Comparison of ENCODE assay signal across 8 cellular contexts in the genomic region with DNA sequence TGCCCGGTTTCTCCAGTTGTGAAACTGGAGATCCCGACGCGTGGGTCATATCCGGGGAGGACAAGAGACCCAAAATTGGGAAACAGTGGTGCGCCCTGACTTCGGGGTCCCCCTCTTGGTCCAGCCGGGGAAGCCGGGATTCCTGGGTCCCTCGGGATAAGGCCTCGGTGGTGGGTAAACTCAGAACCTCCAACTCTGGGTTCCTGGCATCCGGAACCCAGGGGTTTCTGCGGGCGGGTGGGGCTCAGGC. TPM values are rescaled to one million over a fixed set of nuclear protein-coding genes. Genes with fewer than 3 reads are reported as not detected.
DNase-seq lines count a peak whose midpoint lies in the region; ATAC-seq and TF ChIP-seq lines count a peak whose summit lies in the region.

No MANE protein-coding gene starts in this region.

- H3K27ac ChIP-seq in cardiac muscle cell: peak overlapping the region; percentile 86
- H3K27ac ChIP-seq in breast epithelium: peak overlapping the region; percentile 100
- no peak overlapping the region for H3K27ac ChIP-seq in mesodermal cell (ENCODE audit: low read depth, low read length, severe bottlenecking)
- H3K27ac ChIP-seq in urinary bladder (ENCODE audit: low read depth): peak overlapping the region; percentile 100

- no peaks in the 10 kb centered on the region for H3K9me3 ChIP-seq in cardiac muscle cell (ENCODE audit: low read depth)
- H3K9me3 ChIP-seq in breast epithelium: no peaks in the 10 kb centered on the region
- H3K9me3 ChIP-seq in mesodermal cell (ENCODE audit: control insufficient read depth, low read length): no peaks in the 10 kb centered on the region

- 12 to 15% methylated on average over 14 of the region's 14 CpGs for WGBS in mesodermal cell (ENCODE audit: insufficient coverage in 2 of 2), 2 experiments
- under 1% methylated on average over 14 of the region's 14 CpGs for WGBS in urinary bladder

- intact Hi-C loops in left cardiac atrium (cut with DNase I) (no loop called here), breast epithelium (cut with DNase I; ENCODE audit: low total_unique reads) (no loop called here)

- H3K4me3 ChIP-seq in cardiac muscle cell (peak overlapping the region; percentile 89), breast epithelium (peak overlapping the region; percentile 81 to 98 (median 96)), mesodermal cell (ENCODE audit: extremely low read depth, insufficient read depth, low read length, poor library complexity, severe bottlenecking) (peak overlapping the region; percentile 89), urinary bladder (ENCODE audit: low read depth, low read length) (peak overlapping the region; percentile 60)

- TF ChIP-seq CTCF in cardiac muscle cell (IDR thresholded peaks at IDR 0.05; ENCODE audit: low read depth, low read length) (no peak), breast epithelium (IDR thresholded peaks at IDR 0.05) (no peak)

- no peak for TF ChIP-seq POLR2A in breast epithelium (IDR thresholded peaks at IDR 0.05)

- H3K27me3 ChIP-seq in cardiac muscle cell: no peaks in the 10 kb centered on the region
- H3K27me3 ChIP-seq in breast epithelium: no peaks in the 10 kb centered on the region

- H3K4me1 ChIP-seq in cardiac muscle cell (ENCODE audit: low read depth) (peaks cover 22% of the 10 kb centered on the region), breast epithelium (peaks cover 0 to 13% of the 10 kb centered on the region in 2 donors), mesodermal cell (ENCODE audit: control insufficient read depth, insufficient read depth, low read length, poor library complexity, severe bottlenecking) (peaks cover 54% of the 10 kb centered on the region), urinary bladder (ENCODE audit: insufficient read depth) (no peaks in the 10 kb centered on the region)

- H3K36me3 ChIP-seq in cardiac muscle cell (no peaks in the 10 kb centered on the region), breast epithelium (peaks cover 6% of the 10 kb centered on the region), mesodermal cell (ENCODE audit: control insufficient read depth, insufficient read depth, low read length) (peaks cover 13% of the 10 kb centered on the region), urinary bladder (ENCODE audit: insufficient read depth) (peaks cover 11% of the 10 kb centered on the region)

- no peak for ATAC-seq in left cardiac atrium
- ATAC-seq in HG02840 (IDR thresholded peaks at IDR 0.05; ENCODE audit: low FRiP score, unreplicated experiment): no peak

- DNase-seq in cardiac muscle cell (ENCODE audit: low read depth in 1 of 2, low spot score in 1 of 2): no peak
- no peak for DNase-seq in left cardiac atrium
- no peak for DNase-seq in breast epithelium (ENCODE audit: low spot score in 2 of 2)
- DNase-seq in COLO829 (ENCODE audit: low spot score): no peak
- no peak for DNase-seq in NCI-H1105 (lab: John Stamatoyannopoulos, UW)

RNA-seq across cellular contexts. Expression of gene ZFP36, which starts 0.7 kb away (rescaled TPM):
- 13.6 and 14.6 TPM in 2 replicates for total RNA-seq in cardiac muscle cell
- 51.2 and 53.4 TPM in 2 replicates for polyA plus RNA-seq in cardiac muscle cell
- total RNA-seq in left cardiac atrium: 100 to 1,000 TPM in 1 of 2 donors, 10 to 100 TPM in 1; 93.5 to 156 TPM
- 100 to 1,000 TPM in 2 of 3 donors, 10 to 100 TPM in 1; 91.7 to 299 (median 143) TPM for total RNA-seq in breast epithelium
- 19.8 TPM for polyA plus RNA-seq in mesodermal cell (2013, experiment 1 of 2)
- 13.8 TPM for polyA plus RNA-seq in mesodermal cell (2013, experiment 2 of 2)
- total RNA-seq in urinary bladder: 13.0 TPM
- polyA plus RNA-seq in urinary bladder: 759 TPM

RNA-seq across cellular contexts. Expression of gene PLEKHG2, which starts 5.2 kb away (rescaled TPM):
- total RNA-seq in cardiac muscle cell (40.7 and 45.4 TPM in 2 replicates), left cardiac atrium (10 to 100 TPM; 13.7 to 28.0 TPM), breast epithelium (10 to 100 TPM in 2 of 3 donors, 1 to 10 TPM in 1; 8.0 to 11.8 (median 10.2) TPM), urinary bladder (28.9 TPM)
- polyA plus RNA-seq in cardiac muscle cell (30.5 and 40.0 TPM in 2 replicates), urinary bladder (30.5 TPM)
- polyA plus RNA-seq in mesodermal cell (2013, experiment 1 of 2): 49.7 TPM
- 42.2 TPM for polyA plus RNA-seq in mesodermal cell (2013, experiment 2 of 2)

RNA-seq across cellular contexts. Expression of gene MED29, which starts 16.1 kb away (rescaled TPM):
- total RNA-seq in cardiac muscle cell: 43.8 and 70.6 TPM in 2 replicates
- 59.6 and 67.3 TPM in 2 replicates for polyA plus RNA-seq in cardiac muscle cell
- 10 to 100 TPM; 21.3 to 25.1 TPM for total RNA-seq in left cardiac atrium
- 10 to 100 TPM; 36.6 to 49.5 (median 47.3) TPM for total RNA-seq in breast epithelium
- polyA plus RNA-seq in mesodermal cell (2013, experiment 1 of 2): 20.7 TPM
- polyA plus RNA-seq in mesodermal cell (2013, experiment 2 of 2): 17.8 TPM
- 14.8 TPM for total RNA-seq in urinary bladder
- polyA plus RNA-seq in urinary bladder: 50.0 TPM

RNA-seq across cellular contexts. Expression of gene PAF1, which starts 16.4 kb away (rescaled TPM):
- total RNA-seq in cardiac muscle cell (61.9 and 62.2 TPM in 2 replicates), left cardiac atrium (10 to 100 TPM; 34.5 to 38.4 TPM), breast epithelium (10 to 100 TPM; 41.3 to 49.5 (median 45.2) TPM), urinary bladder (11.7 TPM)
- polyA plus RNA-seq in cardiac muscle cell (64.4 and 78.3 TPM in 2 replicates), urinary bladder (52.8 TPM)
- 41.8 TPM for polyA plus RNA-seq in mesodermal cell (2013, experiment 1 of 2)
- 46.1 TPM for polyA plus RNA-seq in mesodermal cell (2013, experiment 2 of 2)

RNA-seq across cellular contexts. Expression of gene RPS16, which starts 28.4 kb away (rescaled TPM):
- total RNA-seq in cardiac muscle cell (369 and 374 TPM in 2 replicates), left cardiac atrium (1,000 to 10,000 TPM; 1,273 to 1,597 TPM), breast epithelium (1,000 to 10,000 TPM; 1,681 to 3,245 (median 1,756) TPM), urinary bladder (27.7 TPM)
- polyA plus RNA-seq in cardiac muscle cell (508 and 542 TPM in 2 replicates), urinary bladder (3,259 TPM)
- 2,563 TPM for polyA plus RNA-seq in mesodermal cell (2013, experiment 1 of 2)
- polyA plus RNA-seq in mesodermal cell (2013, experiment 2 of 2): 2,222 TPM
